In the genomic region with DNA sequence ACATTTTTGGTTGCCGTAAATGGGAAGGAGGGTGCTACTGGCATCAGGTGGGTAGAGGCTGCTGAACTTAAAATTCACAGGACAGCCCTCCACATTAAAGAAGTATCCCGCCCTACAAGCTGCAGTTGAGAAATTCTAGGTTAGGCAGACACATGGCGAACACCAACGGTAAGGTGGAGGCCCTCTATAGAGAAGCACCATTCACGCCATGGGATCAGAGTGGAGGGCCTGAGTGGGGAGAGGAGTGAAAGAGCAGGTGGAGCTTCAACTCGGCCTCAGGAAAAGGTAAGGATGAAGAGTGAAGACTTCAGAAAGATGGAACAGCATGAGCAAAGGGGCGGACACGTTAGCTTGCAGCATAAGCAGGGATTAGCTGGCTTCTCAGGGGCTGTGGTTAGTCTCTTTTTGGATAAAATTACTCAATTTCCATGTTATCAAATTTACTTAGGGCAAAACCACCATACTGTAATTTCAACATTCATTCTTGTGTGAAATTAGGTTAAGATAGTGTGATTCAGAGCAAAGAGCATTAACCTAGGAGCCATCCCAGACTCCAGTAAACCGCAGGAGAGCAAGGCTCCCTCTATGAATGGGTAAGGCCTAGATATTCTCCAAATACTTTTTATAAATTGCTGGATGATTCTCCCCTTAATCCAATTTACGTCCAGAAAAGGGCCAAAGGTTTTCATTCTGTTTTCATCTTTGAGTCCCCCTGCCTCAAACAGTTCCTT, we compare ENCODE assay signal across 8 cellular contexts. TPM values are rescaled to one million over a fixed set of nuclear protein-coding genes. Genes with fewer than 3 reads are reported as not detected.
DNase-seq lines count a peak whose midpoint lies in the region; ATAC-seq and TF ChIP-seq lines count a peak whose summit lies in the region.

No MANE protein-coding gene starts in this region.

- peak overlapping the region; percentile 98 for H3K27ac Mint-ChIP-seq in activated CD8-positive, alpha-beta memory T cell treated with anti-CD3 and anti-CD28 coated beads, Interleukin-2, amount 10 ng/mL, durations not matched to agents 7 days and 5 days
- peak overlapping the region; percentile 94 to 100 (median 99) for H3K27ac Mint-ChIP-seq in immature natural killer cell

- H3K4me1 Mint-ChIP-seq in activated CD8-positive, alpha-beta memory T cell treated with anti-CD3 and anti-CD28 coated beads, Interleukin-2, amount 10 ng/mL, durations not matched to agents 7 days and 5 days, result peaks cover 32% of the 10 kb centered on the region
- peaks cover 23 to 28% of the 10 kb centered on the region in 2 donors for H3K4me1 Mint-ChIP-seq in immature natural killer cell

- H3K27me3 Mint-ChIP-seq in activated CD8-positive, alpha-beta memory T cell treated with anti-CD3 and anti-CD28 coated beads, Interleukin-2, amount 10 ng/mL, durations not matched to agents 7 days and 5 days, result no peaks in the 10 kb centered on the region
- peaks cover 3 to 16% (median 13%) of the 10 kb centered on the region in 3 donors for H3K27me3 Mint-ChIP-seq in immature natural killer cell (ENCODE audit: low read depth in 3 of 3)

- H3K4me3 Mint-ChIP-seq in activated CD8-positive, alpha-beta memory T cell treated with anti-CD3 and anti-CD28 coated beads, Interleukin-2, amount 10 ng/mL, durations not matched to agents 7 days and 5 days, result peak overlapping the region; percentile 91
- H3K4me3 Mint-ChIP-seq in immature natural killer cell, result peak overlapping the region; percentile 90 to 99 (median 94)

- peak overlapping the region; percentile 87 for H3K4me3 ChIP-seq in thoracic aorta

- no peaks in the 10 kb centered on the region for H3K36me3 ChIP-seq in thoracic aorta

- H3K27me3 ChIP-seq in thoracic aorta (replicated peaks; ENCODE audit: insufficient read depth), result no peaks in the 10 kb centered on the region

- no peaks in the 10 kb centered on the region for H3K9me3 ChIP-seq in thoracic aorta

- CTCF ChIA-PET in activated CD8-positive, alpha-beta memory T cell treated with anti-CD3 and anti-CD28 coated beads, Interleukin-2, amount 10 ng/mL, durations not matched to agents 7 days and 5 days (lab: Charles Lee), result interaction anchor here (1.1 to 1.6 kb wide), 4 partner anchors 13 to 130 kb away, joined by 4 to 6 read pairs (median 4); partner anchors contain the start of gene XPO4

- peaks cover 7 to 13% of the 10 kb centered on the region in 2 donors for H3K4me1 ChIP-seq in thoracic aorta (ENCODE audit: control insufficient read depth in 1 of 2, low read depth in 2 of 2)

- no peak for TF ChIP-seq CTCF in thoracic aorta (IDR thresholded peaks at IDR 0.05)

- no peak for ATAC-seq in activated CD8-positive, alpha-beta memory T cell treated with anti-CD3 and anti-CD28 coated beads, Interleukin-2, amount 10 ng/mL, durations not matched to agents 7 days and 5 days
- ATAC-seq in thoracic aorta (ENCODE audit: insufficient number of reproducible peaks, low FRiP score, low read depth), result no peak
- ATAC-seq in GM21786 (IDR thresholded peaks at IDR 0.05; ENCODE audit: unreplicated experiment), result no peak
- ATAC-seq in HG03460 (IDR thresholded peaks at IDR 0.05; ENCODE audit: unreplicated experiment), result no peak

- peaks cover 49% of the 10 kb centered on the region for H3K36me3 Mint-ChIP-seq in activated CD8-positive, alpha-beta memory T cell treated with anti-CD3 and anti-CD28 coated beads, Interleukin-2, amount 10 ng/mL, durations not matched to agents 7 days and 5 days
- peaks cover 26 to 28% (median 28%) of the 10 kb centered on the region in 3 donors for H3K36me3 Mint-ChIP-seq in immature natural killer cell

- no peak for DNase-seq in activated CD8-positive, alpha-beta memory T cell treated with anti-CD3 and anti-CD28 coated beads, Interleukin-2, amount 10 ng/mL, durations not matched to agents 7 days and 5 days
- no peak for DNase-seq in activated CD8-positive, alpha-beta memory T cell treated with anti-CD3 and anti-CD28 coated beads, Interleukin-2, amount 50 U/mL, for 4 hours
- peak; percentile 19 for DNase-seq in activated T-cell treated with anti-CD3 and anti-CD28 coated beads, Interleukin-2, amount 50 U/mL, for 1 hour
- DNase-seq in immature natural killer cell (no peak), thoracic aorta (ENCODE audit: low spot score) (no peak), GOT3 (lab: John Stamatoyannopoulos, UW) (no peak)

- peak overlapping the region; percentile 89 to 94 for H3K27ac ChIP-seq in thoracic aorta

- peaks cover 19% of the 10 kb centered on the region for H3K9me3 Mint-ChIP-seq in activated CD8-positive, alpha-beta memory T cell treated with anti-CD3 and anti-CD28 coated beads, Interleukin-2, amount 10 ng/mL, durations not matched to agents 7 days and 5 days (ENCODE audit: low read depth)
- H3K9me3 Mint-ChIP-seq in immature natural killer cell, result peaks cover 0 to 19% (median 9%) of the 10 kb centered on the region in 6 donors

RNA-seq across cellular contexts. Expression of gene EEF1AKMT1, which starts 1.2 kb away (rescaled TPM):
- total RNA-seq in activated CD8-positive, alpha-beta memory T cell treated with anti-CD3 and anti-CD28 coated beads, Interleukin-2, amount 10 ng/mL, durations not matched to agents 7 days and 5 days, result 10 to 100 TPM in 1 of 2 experiments, 1 to 10 TPM in 1; 7.5 to 10.6 TPM
- polyA plus RNA-seq in immature natural killer cell, result 10 to 100 TPM in 2 of 3 donors, 1 to 10 TPM in 1; 8.1 to 14.3 (median 10.8) TPM
- total RNA-seq in thoracic aorta, result 10 to 100 TPM in 1 of 2 donors, 1 to 10 TPM in 1; 8.4 to 12.7 TPM
